In genomic region chr3:149480326-149481017, GRCh38 we compare ENCODE assay signal across 8 cellular contexts. TPM values are rescaled to one million over a fixed set of nuclear protein-coding genes. Genes with fewer than 3 reads are reported as not detected.
DNase-seq lines count a peak whose midpoint lies in the region; ATAC-seq, FAIRE-seq and TF ChIP-seq lines count a peak whose summit lies in the region.

No MANE protein-coding gene starts in this region.

- POLR2A ChIA-PET in AG04449 (lab: Yijun Ruan, JAX), result interaction anchor here (0.5 kb wide), 1 partner anchor 349 kb away, joined by 3 read pairs; no protein-coding TSS in a partner anchor
- POLR2A ChIA-PET in H1 (lab: Charles Lee; ENCODE audit: partially characterized antibody), result interaction anchor here (0.6 kb wide), 1 partner anchor 286 kb away, joined by 4 read pairs; no protein-coding TSS in a partner anchor

- FAIRE-seq in H1 (lab: Jason Lieb, UNC), result peak; percentile 77

- no peak overlapping the region for H3K4ac ChIP-seq in H1 (replicated peaks; ENCODE audit: insufficient read length, low read depth, low read length)

- no peak overlapping the region for H2BK12ac ChIP-seq in H1 (ENCODE audit: low read depth, low read length)

- no peak overlapping the region for H4K8ac ChIP-seq in H1 (ENCODE audit: extremely low read depth, insufficient read depth, low read length)

- no peak overlapping the region for H2AK5ac ChIP-seq in H1 (ENCODE audit: low read depth, low read length)

- no peak overlapping the region for H2BK15ac ChIP-seq in H1 (ENCODE audit: low read length)

- no peaks in the 10 kb centered on the region for H3K36me3 Mint-ChIP-seq in memory B cell

- no peak overlapping the region for H2BK20ac ChIP-seq in H1 (ENCODE audit: low read length)

- TF ChIP-seq CTCF in AG04449 (IDR thresholded peaks at IDR 0.05; ENCODE audit: insufficient read depth, low read length, missing control alignments) (peak; percentile 94), NB4 (IDR thresholded peaks at IDR 0.05; ENCODE audit: low read depth, low read length) (peak; percentile 90), H1 (IDR thresholded peaks at IDR 0.05; ENCODE audit: control extremely low read depth in 1 of 3, insufficient read depth in 1 of 3, low read depth in 1 of 3, low read length in 3 of 3) (peak; percentile 90 to 95 (median 92))

- TF ChIP-seq RAD21 in H1 (IDR thresholded peaks at IDR 0.05 in 1 of 2, conservative IDR thresholded peaks at IDR 0.05 in 1 of 2; ENCODE audit: low read depth in 2 of 2, low read length in 2 of 2), result peak; percentile 93 to 95

- no peaks in the 10 kb centered on the region for H4K20me1 ChIP-seq in H1 (replicated peaks in 1 of 2; ENCODE audit: control insufficient read depth in 1 of 2, insufficient read depth in 2 of 2, low read length in 2 of 2)

- DNase-seq in AG04449 (ENCODE audit: low read depth, low spot score) (peak; percentile 37), NB4 (ENCODE audit: low read depth) (peak; percentile 82), T1000 (lab: John Stamatoyannopoulos, UW) (peak; percentile 71), H1 (ENCODE audit: low read depth in 1 of 2, low spot score in 2 of 2) (peak; percentile 80 to 90), memory B cell (ENCODE audit: low spot score in 2 of 2) (no peak)
- peak; percentile 45 to 50 for DNase-seq in stimulated activated naive CD8-positive, alpha-beta T cell treated with anti-CD3 and anti-CD28 coated beads, Interleukin-15, amount 100 ng/mL, for 72 hours

- ATAC-seq in GM18502 (IDR thresholded peaks at IDR 0.05; ENCODE audit: poor library complexity, unreplicated experiment) (peak; percentile 95), HG02763 (IDR thresholded peaks at IDR 0.05; ENCODE audit: unreplicated experiment) (peak; percentile 96), memory B cell (ENCODE audit: low read depth) (peak; percentile 41)
- ATAC-seq in stimulated activated naive CD8-positive, alpha-beta T cell treated with anti-CD3 and anti-CD28 coated beads, Interleukin-15, amount 100 ng/mL, for 72 hours, result peak; percentile 85

- CTCF ChIA-PET in AG04449 (lab: Yijun Ruan, JAX) (interaction anchor here (0.6 to 6.8 kb wide), 46 partner anchors 9 to 526 kb away, joined by 3 to 54 read pairs (median 4); partner anchors contain the start of gene TM4SF1), H1 (lab: Charles Lee; ENCODE audit: partially characterized antibody) (interaction anchor here (0.6 to 4.4 kb wide), 45 partner anchors 8 to 934 kb away, joined by 3 to 53 read pairs (median 4); partner anchors contain the start of gene TM4SF18)

- H3K4me2 ChIP-seq in H1 (ENCODE audit: insufficient read depth in 1 of 2, low read depth in 2 of 2, low read length in 2 of 2), result no peak overlapping the region

- peak overlapping the region; percentile 96; the same call in 1 of the 2 replicates for H2AFZ ChIP-seq in H1 (ENCODE audit: low read length)

- no peaks in the 10 kb centered on the region for H3K27me3 ChIP-seq in H1 (replicated peaks in 1 of 4; ENCODE audit: control insufficient read depth in 3 of 4, extremely low read depth in 1 of 4, insufficient read depth in 3 of 4, low read length in 3 of 4)

- WGBS in H1 (ENCODE audit: extremely low coverage in 1 of 2, insufficient coverage in 1 of 2, insufficient read length in 1 of 2, insufficient replicate concordance in 2 of 2, low coverage in 1 of 2, low lambda C conversion rate in 2 of 2, missing lambda C conversion rate in 1 of 2), 2 experiments, result 76% methylated on average over 15 of the region's 15 CpGs; no CpG with 5 or more reads in 1 of the 2 experiments

- H3K4me3 Mint-ChIP-seq in memory B cell, result no peak overlapping the region
- no peak overlapping the region for H3K4me3 Mint-ChIP-seq in stimulated activated naive CD8-positive, alpha-beta T cell treated with anti-CD3 and anti-CD28 coated beads, Interleukin-15, amount 100 ng/mL, for 72 hours

- no peak overlapping the region for H4K5ac ChIP-seq in H1 (ENCODE audit: insufficient read length, low read depth, low read length)

- no peak overlapping the region for H4K91ac ChIP-seq in H1 (replicated peaks; ENCODE audit: insufficient read length, low read length)

- no peak overlapping the region for H3K23ac ChIP-seq in H1 (ENCODE audit: insufficient read length)

- no peaks in the 10 kb centered on the region for H3K9me3 ChIP-seq in H1 (ENCODE audit: insufficient read depth in 2 of 2, low read depth in 1 of 2, low read length in 1 of 2)

- no peaks in the 10 kb centered on the region for H3K36me3 ChIP-seq in H1 (ENCODE audit: control insufficient read depth in 2 of 4, insufficient read depth in 4 of 4, low read length in 3 of 4)

- H3K14ac ChIP-seq in H1 (ENCODE audit: insufficient read length), result no peak overlapping the region

- H3K9me3 Mint-ChIP-seq in memory B cell, result no peaks in the 10 kb centered on the region
- no peaks in the 10 kb centered on the region for H3K9me3 Mint-ChIP-seq in stimulated activated naive CD8-positive, alpha-beta T cell treated with anti-CD3 and anti-CD28 coated beads, Interleukin-15, amount 100 ng/mL, for 72 hours

- no peak overlapping the region for H3K18ac ChIP-seq in H1 (ENCODE audit: extremely low read depth, low read length)

- no peaks in the 10 kb centered on the region for H3K4me1 Mint-ChIP-seq in memory B cell
- no peaks in the 10 kb centered on the region for H3K4me1 Mint-ChIP-seq in stimulated activated naive CD8-positive, alpha-beta T cell treated with anti-CD3 and anti-CD28 coated beads, Interleukin-15, amount 100 ng/mL, for 72 hours

- H3K4me3 ChIP-seq in AG04449 (ENCODE audit: low read depth, low read length), result no peak overlapping the region
- H3K4me3 ChIP-seq in NB4 (ENCODE audit: low read depth, low read length), result no peak overlapping the region
- H3K4me3 ChIP-seq in H1 (ENCODE audit: extremely low read depth in 1 of 4, insufficient read depth in 2 of 4, low read depth in 3 of 4, low read length in 4 of 4), result no peak overlapping the region

- no peak overlapping the region for H2BK5ac ChIP-seq in H1 (ENCODE audit: low read depth, low read length)

- H3K79me1 ChIP-seq in H1 (ENCODE audit: low read depth, low read length), result no peaks in the 10 kb centered on the region

- H3K27ac Mint-ChIP-seq in memory B cell, result no peak overlapping the region
- no peak overlapping the region for H3K27ac Mint-ChIP-seq in stimulated activated naive CD8-positive, alpha-beta T cell treated with anti-CD3 and anti-CD28 coated beads, Interleukin-15, amount 100 ng/mL, for 72 hours

- no peak overlapping the region for H3K27ac ChIP-seq in H1 (ENCODE audit: low read depth, low read length)

- no peak overlapping the region for H2BK120ac ChIP-seq in H1 (replicated peaks; ENCODE audit: low read depth, low read length)

- H3K4me1 ChIP-seq in H1 (replicated peaks in 1 of 4; ENCODE audit: control insufficient read depth in 3 of 4, insufficient read depth in 4 of 4, low read length in 3 of 4), result no peaks in the 10 kb centered on the region

- H3K9ac ChIP-seq in H1 (replicated peaks in 1 of 4; ENCODE audit: extremely low read depth in 1 of 4, low read depth in 3 of 4, low read length in 3 of 4), result no peak overlapping the region

- H3K23me2 ChIP-seq in H1 (ENCODE audit: low read depth, low read length), result no peaks in the 10 kb centered on the region

- no peak for TF ChIP-seq POLR2A in NB4 (IDR thresholded peaks at IDR 0.05; ENCODE audit: extremely low read depth, insufficient read length)
- no peak for TF ChIP-seq POLR2A in H1 (IDR thresholded peaks at IDR 0.05; ENCODE audit: control extremely low read depth in 1 of 2, low read depth in 2 of 2, low read length in 2 of 2)

- no peak for TF ChIP-seq EP300 in H1 (IDR thresholded peaks at IDR 0.05; ENCODE audit: borderline replicate concordance in 1 of 2, low read depth in 2 of 2, low read length in 2 of 2)

- H3K27me3 Mint-ChIP-seq in memory B cell, result peaks cover 4% of the 10 kb centered on the region
- peaks cover 17% of the 10 kb centered on the region for H3K27me3 Mint-ChIP-seq in stimulated activated naive CD8-positive, alpha-beta T cell treated with anti-CD3 and anti-CD28 coated beads, Interleukin-15, amount 100 ng/mL, for 72 hours

- H3K56ac ChIP-seq in H1 (replicated peaks; ENCODE audit: insufficient read length, low read depth, low read length), result no peak overlapping the region

- no peaks in the 10 kb centered on the region for H3K79me2 ChIP-seq in H1 (ENCODE audit: control insufficient read depth in 1 of 2, insufficient read depth in 2 of 2, low read length in 2 of 2)

TF ChIP-seq in H1, 55 proteins besides CTCF, POLR2A, EP300 and RAD21:
- TF ChIP-seq TBP (IDR thresholded peaks at IDR 0.05; ENCODE audit: low read depth, low read length) (no peak), KDM5A (IDR thresholded peaks at IDR 0.05; ENCODE audit: low read length) (no peak), EGR1 (IDR thresholded peaks at IDR 0.05; ENCODE audit: borderline replicate concordance, low read depth, low read length) (no peak), RFX5 (IDR thresholded peaks at IDR 0.05; ENCODE audit: borderline replicate concordance, low read depth, low read length) (no peak), MAFK (IDR thresholded peaks at IDR 0.05; ENCODE audit: low read depth, low read length) (peak; percentile 77; the same call in 1 of the 2 replicates), ZNF274 (IDR thresholded peaks at IDR 0.05; ENCODE audit: borderline replicate concordance, extremely low read depth, low read length) (no peak), RXRA (IDR thresholded peaks at IDR 0.05; ENCODE audit: insufficient read depth, low read depth, low read length) (no peak), ATF3 (IDR thresholded peaks at IDR 0.05; ENCODE audit: insufficient read depth, low read depth, low read length) (no peak)

RNA-seq across cellular contexts. Expression of gene TM4SF4, which starts 6.0 kb away (rescaled TPM):
- not detected in 2 replicates for total RNA-seq in H1 (2021; fragmentation: NEBNext Ultra II Directional; extraction: Animal tissue kit (Norgen Biotek cat#: 25700))
- polyA plus RNA-seq in H1 (2011; rRNA removed), result not detected in 2 replicates
- polyA plus RNA-seq in H1 (2011; cell fraction: cytosol; rRNA removed), result not detected
- not detected for polyA plus RNA-seq in H1 (2011; cell fraction: nucleus; rRNA removed)
- polyA plus RNA-seq in H1 (2012, experiment 1 of 2), result not detected in 4 replicates
- not detected for polyA plus RNA-seq in H1 (2012, experiment 2 of 2)
- polyA plus RNA-seq in H1 (2013, experiment 1 of 2), result not detected
- not detected for polyA plus RNA-seq in H1 (2013, experiment 2 of 2)
- not detected in 2 replicates for polyA minus RNA-seq in H1 (2011; rRNA and poly(A)+ RNA removed)
- polyA minus RNA-seq in H1 (2011; cell fraction: cytosol; rRNA and poly(A)+ RNA removed), result not detected
- polyA minus RNA-seq in H1 (2011; cell fraction: nucleus; rRNA and poly(A)+ RNA removed), result not detected

Comparison
In these comparisons a context has a peak if more than half of its experiments do, and no peak if none do; other contexts are left out.
1. DNase-seq: peak in AG04449 (single experiment), NB4 (single experiment), T1000 (single experiment), H1 (2 of 2) and stimulated activated naive CD8-positive, alpha-beta T cell treated with anti-CD3 and anti-CD28 coated beads, Interleukin-15, amount 100 ng/mL, for 72 hours (2 of 2); none in memory B cell (0 of 2).
2. ATAC-seq: peak in every context shown above with its lines; median percentile 96 in HG02763; 95 in GM18502; 85 in stimulated activated naive CD8-positive, alpha-beta T cell treated with anti-CD3 and anti-CD28 coated beads, Interleukin-15, amount 100 ng/mL, for 72 hours; 41 in memory B cell.
3. Peak in every context shown above with its lines, with median percentiles within 50 percentile points of each other: CTCF ChIP-seq.